9 cellular contexts compared by ENCODE assay signal in the genomic region with DNA sequence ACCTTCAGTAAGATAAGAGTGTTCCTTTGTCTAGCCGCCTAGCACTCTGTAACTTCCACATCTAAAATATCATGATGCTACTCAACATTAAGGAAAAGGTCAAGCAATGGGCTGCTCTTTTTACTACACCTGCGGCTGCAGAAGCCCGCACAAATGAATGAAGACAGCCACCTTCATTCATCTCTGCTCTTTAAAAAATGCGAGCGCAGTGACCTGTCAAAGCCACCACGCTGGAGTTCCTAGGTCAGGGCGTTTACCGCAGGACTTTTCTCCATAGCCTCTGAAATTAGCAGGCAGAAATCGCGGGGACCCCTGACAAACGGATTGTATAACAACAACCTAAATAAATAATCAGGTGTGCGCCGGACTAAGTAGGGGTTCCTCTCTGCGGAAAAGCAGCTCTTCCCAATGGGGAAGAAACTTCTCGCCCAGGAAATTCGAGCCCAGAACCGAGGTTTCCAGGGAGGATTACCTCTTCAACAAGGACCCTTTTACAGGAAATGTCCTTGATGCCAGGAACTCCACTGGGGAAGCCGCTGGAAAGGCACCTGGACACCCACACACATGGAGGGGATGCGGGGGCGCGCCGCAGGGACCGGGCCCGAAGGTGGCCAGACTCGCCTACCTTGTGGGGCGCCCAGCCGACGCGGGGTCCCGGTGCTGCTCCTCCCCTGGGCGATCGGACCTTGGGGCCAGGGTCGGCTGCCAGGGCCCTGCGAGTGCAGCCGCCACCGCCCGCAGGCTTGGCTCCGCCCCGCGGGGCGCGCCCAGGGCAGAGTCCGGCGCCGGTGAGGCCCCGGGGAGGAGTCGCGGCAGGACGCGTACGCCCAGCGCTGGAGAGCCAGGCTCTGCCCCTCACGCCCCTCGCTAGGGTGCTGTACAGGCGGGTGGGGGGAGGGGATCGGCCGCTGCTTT. TPM values are rescaled to one million over a fixed set of nuclear protein-coding genes. Genes with fewer than 3 reads are reported as not detected.
DNase-seq lines count a peak whose midpoint lies in the region; ATAC-seq and TF ChIP-seq lines count a peak whose summit lies in the region.
"Had no signal": no experiment of that assay in that cellular context is flagged by ENCODE, and none has a peak within 500 bp of the region (broad histone marks: within the 10 kb centered on the region; RNA-seq: fewer than 3 reads in every experiment).

A gene with protein sequence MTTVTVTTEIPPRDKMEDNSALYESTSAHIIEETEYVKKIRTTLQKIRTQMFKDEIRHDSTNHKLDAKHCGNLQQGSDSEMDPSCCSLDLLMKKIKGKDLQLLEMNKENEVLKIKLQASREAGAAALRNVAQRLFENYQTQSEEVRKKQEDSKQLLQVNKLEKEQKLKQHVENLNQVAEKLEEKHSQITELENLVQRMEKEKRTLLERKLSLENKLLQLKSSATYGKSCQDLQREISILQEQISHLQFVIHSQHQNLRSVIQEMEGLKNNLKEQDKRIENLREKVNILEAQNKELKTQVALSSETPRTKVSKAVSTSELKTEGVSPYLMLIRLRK (minus strand): TSS at position 751 of the 915 bp plus-strand sequence. CDS start 16,670 bp downstream, outside the sequence.

- H3K36me3 ChIP-seq in fibroblast of lung (ENCODE audit: control insufficient read depth, insufficient read depth, low read length) (no peaks in the 10 kb centered on the region), WERI-Rb-1 (no peaks in the 10 kb centered on the region)

- intact Hi-C loops in natural killer cell (cut with micrococcal nuclease), result no loop called here

- DNase-seq in AG20443 (ENCODE audit: low spot score), result peak; percentile 55
- DNase-seq in LoVo (ENCODE audit: low spot score), result peak; percentile 81
- peak; percentile 41 to 42 for DNase-seq in fibroblast of lung (ENCODE audit: low read depth in 2 of 2)
- no peak for DNase-seq in natural killer cell
- no peak for DNase-seq in GF-D8 (lab: John Stamatoyannopoulos, UW)
- no peak for DNase-seq in WERI-Rb-1

- TF ChIP-seq CTCF in fibroblast of lung (conservative IDR thresholded peaks at IDR 0.05 in 1 of 2, IDR thresholded peaks at IDR 0.05 in 1 of 2; ENCODE audit: low read depth in 1 of 2, low read length in 2 of 2) (no peak), natural killer cell (IDR thresholded peaks at IDR 0.05) (no peak), WERI-Rb-1 (IDR thresholded peaks at IDR 0.05; ENCODE audit: low read depth, low read length) (no peak)

- no peaks in the 10 kb centered on the region for H3K79me2 ChIP-seq in fibroblast of lung (ENCODE audit: control insufficient read depth, insufficient read depth, low read length)

- H3K4me3 Mint-ChIP-seq in natural killer cell, result peak within 1 kb of the TSS; percentile 56
- H3K4me3 Mint-ChIP-seq: activated naive CD8-positive, alpha-beta T cell had no signal

- no peak within 1 kb of the TSS for H3K27ac Mint-ChIP-seq in natural killer cell
- H3K27ac Mint-ChIP-seq: activated naive CD8-positive, alpha-beta T cell had no signal

- no peak within 1 kb of the TSS for H3K27ac ChIP-seq in fibroblast of lung (ENCODE audit: insufficient read depth, low read length)
- no peak within 1 kb of the TSS for H3K27ac ChIP-seq in WERI-Rb-1

- no peaks in the 10 kb centered on the region for H3K4me1 ChIP-seq in fibroblast of lung (ENCODE audit: control insufficient read depth, extremely low read depth, insufficient read depth, low read length)

- peak within 1 kb of the TSS; percentile 9 for H3K9ac ChIP-seq in fibroblast of lung (ENCODE audit: insufficient read depth, low read length)

- peaks cover 35 to 57% of the 10 kb centered on the region in 2 donors for H3K27me3 Mint-ChIP-seq in natural killer cell (ENCODE audit: low read depth in 2 of 2)

- ATAC-seq in natural killer cell (peak in 2 of 3 donors; percentile 49 to 58), GM21526 (IDR thresholded peaks at IDR 0.05; ENCODE audit: low FRiP score, unreplicated experiment) (no peak), GM18867 (IDR thresholded peaks at IDR 0.05; ENCODE audit: unreplicated experiment) (no peak)

- peak within 1 kb of the TSS; percentile 59 for H3K4me2 ChIP-seq in fibroblast of lung (ENCODE audit: extremely low read depth, insufficient read depth, low read length)

- peaks cover 0 to 4% of the 10 kb centered on the region in 2 donors for H3K4me1 Mint-ChIP-seq in natural killer cell

- H4K20me1 ChIP-seq in fibroblast of lung (ENCODE audit: control insufficient read depth, extremely low read depth, insufficient read depth, low read length), result no peaks in the 10 kb centered on the region

- H3K9me3 Mint-ChIP-seq in natural killer cell, result no peaks in the 10 kb centered on the region

- H3K36me3 Mint-ChIP-seq in natural killer cell, result no peaks in the 10 kb centered on the region
- H3K36me3 Mint-ChIP-seq: activated naive CD8-positive, alpha-beta T cell had no signal

- no peaks in the 10 kb centered on the region for H3K27me3 ChIP-seq in fibroblast of lung (ENCODE audit: control insufficient read depth, insufficient read depth, low read length)
- peaks cover 88% of the 10 kb centered on the region for H3K27me3 ChIP-seq in WERI-Rb-1 (ENCODE audit: insufficient read depth, low read depth, severe bottlenecking)

- peak within 1 kb of the TSS; percentile 35 to 75 (median 55) for H3K4me3 ChIP-seq in fibroblast of lung (replicated peaks in 1 of 4; ENCODE audit: control extremely low read depth in 1 of 4, insufficient read depth in 1 of 4, low read depth in 3 of 4, low read length in 4 of 4)
- no peak within 1 kb of the TSS for H3K4me3 ChIP-seq in WERI-Rb-1 (ENCODE audit: low read depth, low read length)

- H3K9me3 ChIP-seq in fibroblast of lung (ENCODE audit: control insufficient read depth, insufficient read depth, low read depth, low read length) (no peaks in the 10 kb centered on the region), WERI-Rb-1 (ENCODE audit: severe bottlenecking) (peaks cover 10% of the 10 kb centered on the region)

- peak within 1 kb of the TSS; percentile 60 for H2AFZ ChIP-seq in fibroblast of lung (ENCODE audit: low read length)

RNA-seq across cellular contexts. Expression of the gene that starts here (rescaled TPM):
- total RNA-seq in fibroblast of lung (5.1 and 8.3 TPM in 2 replicates), natural killer cell (not detected)
- polyA plus RNA-seq in fibroblast of lung, result 2.1 and 5.1 TPM in 2 replicates
- polyA plus RNA-seq in fibroblast of lung (2012), result 1.4 and 3.4 TPM in 2 replicates
- polyA minus RNA-seq in fibroblast of lung (ENCODE audit: low replicate concordance), result 0.16 and 0.26 TPM in 2 replicates

Comparison
In these comparisons a context has a peak if more than half of its experiments do, and no peak if none do; other contexts are left out.
1. Peak in ATAC-seq in natural killer cell; RNA of the gene not detected or under 1 TPM.
2. DNase-seq: peak in AG20443 (single experiment), LoVo (single experiment) and fibroblast of lung (2 of 2); none in natural killer cell (single experiment), GF-D8 (single experiment) and WERI-Rb-1 (single experiment).